ENCODE assay signal across 26 cellular contexts in the genomic region with DNA sequence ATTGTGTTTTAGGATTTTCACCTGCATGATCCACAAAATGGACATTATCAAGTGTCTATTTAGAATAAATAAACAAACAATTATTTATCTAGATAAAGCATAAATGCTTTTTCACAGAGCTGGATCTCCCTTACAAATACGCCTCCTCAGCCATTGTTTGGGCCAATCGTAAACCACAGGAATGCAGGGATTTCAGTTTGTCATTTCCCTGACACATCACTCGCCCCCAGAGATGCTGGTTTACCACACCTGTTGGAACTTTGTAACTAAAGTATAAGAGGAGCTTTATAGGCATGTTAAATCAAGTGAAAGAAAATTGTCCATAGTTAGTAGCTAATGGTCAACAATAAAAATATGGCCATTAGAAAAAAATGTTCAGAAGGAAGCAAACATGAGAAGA. TPM values are rescaled to one million over a fixed set of nuclear protein-coding genes. Genes with fewer than 3 reads are reported as not detected.
A peak's percentile ranks its signal among the peaks of the same experiment; 100 is the strongest.
DNase-seq lines count a peak whose midpoint lies in the region; ATAC-seq, FAIRE-seq and TF ChIP-seq lines count a peak whose summit lies in the region.
"Had no signal": no experiment of that assay in that cellular context is flagged by ENCODE, and none has a peak within 500 bp of the region (broad histone marks: within the 10 kb centered on the region; RNA-seq: fewer than 3 reads in every experiment).

No MANE protein-coding gene starts in this region.

- POLR2A ChIA-PET in activated CD4-positive, alpha-beta T cell treated with anti-CD3 and anti-CD28 coated beads for 36 hours (lab: Charles Lee), result no interaction called here

- TF ChIP-seq POLR2A in H54 (IDR thresholded peaks at IDR 0.05; ENCODE audit: low read depth, low read length), result no peak

- peak; percentile 79 for FAIRE-seq in H54 (lab: Jason Lieb, UNC)
- FAIRE-seq: GM12892, GM18507, HTR-8/SVneo had no signal

- peaks cover 8% of the 10 kb centered on the region for H3K4me1 Mint-ChIP-seq in activated CD4-positive, alpha-beta T cell treated with anti-CD3 and anti-CD28 coated beads for 36 hours

- CTCF ChIA-PET in activated CD4-positive, alpha-beta T cell treated with anti-CD3 and anti-CD28 coated beads for 36 hours (lab: Charles Lee), result interaction anchor here (1.6 kb wide), 1 partner anchor 10 kb away, joined by 3 read pairs; no protein-coding TSS in a partner anchor

- no peak overlapping the region for H3K27ac Mint-ChIP-seq in activated CD4-positive, alpha-beta T cell treated with anti-CD3 and anti-CD28 coated beads for 36 hours
- H3K27ac Mint-ChIP-seq: CD4-positive, alpha-beta memory T cell; H9; IgD-negative memory B cell had no signal

- no peaks in the 10 kb centered on the region for H3K9me3 Mint-ChIP-seq in activated CD4-positive, alpha-beta T cell treated with anti-CD3 and anti-CD28 coated beads for 36 hours (ENCODE audit: low read depth)
- H3K9me3 Mint-ChIP-seq: H9 had no signal

- H3K4me1 ChIP-seq in SJCRH30, result peaks cover 12% of the 10 kb centered on the region

- H3K4me3 Mint-ChIP-seq in activated CD4-positive, alpha-beta T cell treated with anti-CD3 and anti-CD28 coated beads for 36 hours, result no peak overlapping the region
- H3K4me3 Mint-ChIP-seq: CD4-positive, alpha-beta memory T cell; H9; IgD-negative memory B cell had no signal

- H3K4me3 ChIP-seq in SJCRH30, result no peak overlapping the region

- no peak for ATAC-seq in activated CD4-positive, alpha-beta T cell treated with anti-CD3 and anti-CD28 coated beads for 36 hours
- no peak for ATAC-seq in GM18909 (IDR thresholded peaks at IDR 0.05; ENCODE audit: poor library complexity, unreplicated experiment)

- no peak overlapping the region for H3K27ac ChIP-seq in SJCRH30
- H3K27ac ChIP-seq: HL-60 had no signal

- H3K36me3 Mint-ChIP-seq in activated CD4-positive, alpha-beta T cell treated with anti-CD3 and anti-CD28 coated beads for 36 hours (ENCODE audit: low read depth), result no peaks in the 10 kb centered on the region
- H3K36me3 Mint-ChIP-seq: CD4-positive, alpha-beta memory T cell; IgD-negative memory B cell had no signal

- no peaks in the 10 kb centered on the region for H3K36me3 ChIP-seq in SJCRH30

- intact Hi-C loops in activated CD4-positive, alpha-beta T cell treated with anti-CD3 and anti-CD28 coated beads for 36 hours (cut with DNase I, micrococcal nuclease), result no loop called here

- peaks cover 4% of the 10 kb centered on the region for H3K27me3 Mint-ChIP-seq in activated CD4-positive, alpha-beta T cell treated with anti-CD3 and anti-CD28 coated beads for 36 hours

- DNase-seq in A172 (ENCODE audit: low spot score), result peak; percentile 49
- no peak for DNase-seq in H54 (ENCODE audit: insufficient read length, low spot score)
- DNase-seq in SJCRH30, result peak; percentile 55 to 67
- peak; percentile 60 for DNase-seq in kidney tubule cell (ENCODE audit: low spot score)
- no peak for DNase-seq in activated CD4-positive, alpha-beta T cell treated with anti-CD3 and anti-CD28 coated beads for 36 hours
- no peak for DNase-seq in NCI-H2171 (lab: John Stamatoyannopoulos, UW)
- no peak for DNase-seq in cortex of kidney (lab: John Stamatoyannopoulos, UW)
- DNase-seq: 8988T; CD4-positive, alpha-beta memory T cell; DMS153; H9; Karpas-422; MM.1S; NCI-H1092; NCI-H2081 treated with DMSO at 0.1 percent for 48 hours; NCI-H510A treated with DMSO at 0.1 percent for 48 hours; NCI-H774; SHP77; SK-N-SH had no signal

- 0 out of 2 replicates have a peak, but pooled peaks cover 3% of the 10 kb centered on the region for H3K9me3 ChIP-seq in SJCRH30 (replicated peaks)
- H3K9me3 ChIP-seq: SK-N-SH had no signal

- H3K27me3 ChIP-seq in SJCRH30, result no peaks in the 10 kb centered on the region

RNA-seq across cellular contexts. Expression of a gene that starts 40.3 kb away (rescaled TPM):
- total RNA-seq in A172 (2014; rRNA removed; shearing (Covaris generic)), result not detected in 2 replicates
- not detected in 2 replicates for total RNA-seq in SJCRH30 (2014; rRNA removed; shearing (Covaris generic))
- total RNA-seq in activated CD4-positive, alpha-beta T cell treated with anti-CD3 and anti-CD28 coated beads for 36 hours, result under 1 TPM in 1 of 2 experiments, not detected in 1; 0.05 TPM
- total RNA-seq: H9, OCI-LY7 had no signal

Comparison
In these comparisons a context has a peak if more than half of its experiments do, and no peak if none do; other contexts are left out.
1. DNase-seq: peak in A172 (single experiment), SJCRH30 (2 of 2) and kidney tubule cell (single experiment); none in H54 (single experiment), activated CD4-positive, alpha-beta T cell treated with anti-CD3 and anti-CD28 coated beads for 36 hours (single experiment), NCI-H2171 (single experiment) and cortex of kidney (single experiment).